Comparison of ENCODE assay signal across 24 cellular contexts in the genomic region with DNA sequence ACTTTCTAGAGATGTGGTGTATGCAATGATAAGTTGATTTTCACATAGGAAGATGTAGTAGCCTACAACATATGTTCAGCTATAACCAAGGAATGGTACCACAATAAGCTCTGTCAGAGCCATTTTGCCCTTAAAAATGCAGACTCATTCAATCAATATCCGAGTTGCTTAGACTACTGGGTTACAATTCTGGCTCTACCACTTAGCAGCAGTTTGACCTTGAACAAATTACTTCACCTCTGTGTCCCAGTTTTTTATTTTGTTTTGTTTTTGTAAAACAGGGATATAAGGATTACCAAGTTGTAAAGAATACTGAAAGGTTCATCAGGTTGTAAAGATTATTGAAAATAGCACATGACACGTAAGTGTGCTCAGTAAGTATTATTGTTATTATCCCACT. TPM values are rescaled to one million over a fixed set of nuclear protein-coding genes. Genes with fewer than 3 reads are reported as not detected.
DNase-seq lines count a peak whose midpoint lies in the region; ATAC-seq, FAIRE-seq and TF ChIP-seq lines count a peak whose summit lies in the region.
"Had no signal": no experiment of that assay in that cellular context is flagged by ENCODE, and none has a peak within 500 bp of the region (broad histone marks: within the 10 kb centered on the region; RNA-seq: fewer than 3 reads in every experiment).

No MANE protein-coding gene starts in this region.

- BruUV-seq in A673 (replicated peaks; lab: Mats Ljungman, UMichigan): no TSS peak

- peaks cover 6% of the 10 kb centered on the region for H3K36me3 ChIP-seq in A673 (ENCODE audit: insufficient read depth, low read length, poor library complexity, severe bottlenecking)

- H3K4me1 ChIP-seq in A673 (ENCODE audit: insufficient read depth, low read length, poor library complexity, severe bottlenecking): peaks cover 48% of the 10 kb centered on the region

- ATAC-seq in left colon (peak; percentile 48), GM18868 (IDR thresholded peaks at IDR 0.05; ENCODE audit: unreplicated experiment) (no peak)
- ATAC-seq: natural killer cell; stimulated activated naive B cell treated with anti-CD40 and anti-IgM and Interleukin-4, amounts not matched to agents 10 μg/mL and 1 μg/mL and 100 μg/mL, for 72 hours had no signal

- FAIRE-seq in GM19239 (lab: Jason Lieb, UNC): peak; percentile 86

- in situ Hi-C loops in ACHN (cut with HindIII; ENCODE audit: low pct_ligation_motif_present, low pct_unique_long_range_greater_than_20kb, low sequenced_read_pairs): no loop called here

- intact Hi-C loops in A673 (cut with micrococcal nuclease; ENCODE audit: unreplicated experiment): no loop called here
- intact Hi-C loops in left colon (cut with DNase I, micrococcal nuclease): no loop called here

- no peaks in the 10 kb centered on the region for H3K27me3 ChIP-seq in A673 (replicated peaks; ENCODE audit: insufficient read depth, low read depth, low read length, poor library complexity)
- H3K27me3 ChIP-seq: spleen, testis had no signal

- H3K9me3 ChIP-seq in A673 (ENCODE audit: low read depth, low read length, poor library complexity, severe bottlenecking): no peaks in the 10 kb centered on the region
- H3K9me3 ChIP-seq: SK-N-SH, spleen, testis had no signal

- CTCF ChIA-PET in A673 (lab: Charles Lee): no interaction called here

- POLR2A ChIA-PET in A673 (lab: Charles Lee; ENCODE audit: low non-redundant PET): no interaction called here

- H3K27ac ChIP-seq in A673 (ENCODE audit: low read depth, low read length, poor library complexity, severe bottlenecking) (peak overlapping the region; percentile 7), VCaP (peak overlapping the region; percentile 21)
- H3K27ac ChIP-seq: C4-2B, KMS-11, testis had no signal

- DNase-seq in A673 (ENCODE audit: low spot score) (no peak), GM19239 (ENCODE audit: insufficient read length, low spot score) (no peak), left colon (no peak), ACHN (no peak), kidney glomerular epithelial cell (lab: John Stamatoyannopoulos, UW) (no peak)
- DNase-seq in activated CD8-positive, alpha-beta memory T cell treated with anti-CD3 and anti-CD28 coated beads for 24 hours: no peak
- DNase-seq: activated gamma-delta T cell treated with Interleukin-2 at 50 U/mL for 16 hours; effector memory CD4-positive, alpha-beta T cell; EL; foreskin fibroblast; MV-4-11; natural killer cell; NCI-H2171; NCI-H524 treated with DMSO at 0.1 percent for 48 hours; retina; SK-N-SH; spleen; stimulated activated CD4-positive, alpha-beta T cell treated with anti-CD3 and anti-CD28 coated beads, Interleukin-2, amount 100 ng/mL, for 48 hours; stimulated activated naive B cell treated with anti-CD40 and anti-IgM and Interleukin-4, amounts not matched to agents 10 μg/mL and 1 μg/mL and 100 μg/mL, for 72 hours; testis had no signal

- H3K4me3 ChIP-seq in A673 (ENCODE audit: low read depth, low read length, poor library complexity, severe bottlenecking): no peak overlapping the region
- H3K4me3 ChIP-seq: spleen, testis had no signal

- TF ChIP-seq CTCF in A673 (conservative IDR thresholded peaks at IDR 0.05; ENCODE audit: low read depth, low read length): no peak
- no peak for TF ChIP-seq CTCF in VCaP (conservative IDR thresholded peaks at IDR 0.05)

RNA-seq across cellular contexts. Expression of gene EPS15, which starts 9.3 kb away (rescaled TPM):
- total RNA-seq in A673 (2021) (50.6 and 55.6 TPM in 2 replicates), left colon (10 to 100 TPM; 48.7 to 55.6 TPM)
